Comparison of ENCODE assay signal across 8 cellular contexts in genomic region chr20:46128310-46129151, GRCh38. TPM values are rescaled to one million over a fixed set of nuclear protein-coding genes. Genes with fewer than 3 reads are reported as not detected.
DNase-seq lines count a peak whose midpoint lies in the region; ATAC-seq and TF ChIP-seq lines count a peak whose summit lies in the region.

No MANE protein-coding gene starts in this region.

- no peak overlapping the region for H4K91ac ChIP-seq in trophoblast cell (ENCODE audit: low read depth, low read length)

- no peaks in the 10 kb centered on the region for H3K9me3 ChIP-seq in SK-N-SH
- H3K9me3 ChIP-seq in trophoblast cell (ENCODE audit: insufficient read depth, low read depth, low read length) = no peaks in the 10 kb centered on the region

- no peak overlapping the region for H2BK120ac ChIP-seq in trophoblast cell (ENCODE audit: insufficient read depth, low read length, poor library complexity)

- H3K27me3 ChIP-seq in SK-N-SH (ENCODE audit: insufficient read depth) (peaks cover 30% of the 10 kb centered on the region; the same call in 1 of the 2 replicates), trophoblast cell (ENCODE audit: insufficient read depth, low read length) (no peaks in the 10 kb centered on the region)

- POLR2A ChIA-PET in AG04449 (lab: Yijun Ruan, JAX) = no interaction called here
- POLR2A ChIA-PET in SK-N-SH (lab: Yijun Ruan, JAX) = interaction anchor here (1.0 kb wide), 1 partner anchor 217 kb away, joined by 3 read pairs; no protein-coding TSS in a partner anchor

- H4K12ac ChIP-seq in trophoblast cell (ENCODE audit: low read depth, low read length) = no peak overlapping the region

- H3K27ac ChIP-seq in SK-N-SH (ENCODE audit: low read depth in 2 of 2, low read length in 1 of 2) (no peak overlapping the region), trophoblast cell (ENCODE audit: low read depth, low read length) (no peak overlapping the region)

- H3K79me2 ChIP-seq in SK-N-SH (ENCODE audit: insufficient read depth) (no peaks in the 10 kb centered on the region), trophoblast cell (ENCODE audit: control insufficient read depth, insufficient read depth, low read length, poor library complexity) (no peaks in the 10 kb centered on the region)

- H3K14ac ChIP-seq in trophoblast cell (ENCODE audit: low read length) = no peak overlapping the region

- H3K79me1 ChIP-seq in trophoblast cell (ENCODE audit: low read length) = no peaks in the 10 kb centered on the region

- H3K27me3 Mint-ChIP-seq in type B pancreatic cell = peaks cover 69% of the 10 kb centered on the region

- peaks cover 0 to 9% of the 10 kb centered on the region in 2 experiments; a peak in 1 of 4 replicates for H3K4me1 ChIP-seq in SK-N-SH (ENCODE audit: control insufficient read depth in 1 of 2, insufficient read depth in 2 of 2, low read depth in 1 of 2, low read length in 1 of 2)
- H3K4me1 ChIP-seq in trophoblast cell (ENCODE audit: control insufficient read depth in 1 of 2, insufficient read depth in 2 of 2, low read length in 2 of 2) = no peaks in the 10 kb centered on the region

- TF ChIP-seq EP300 in SK-N-SH (IDR thresholded peaks at IDR 0.05; ENCODE audit: borderline replicate concordance in 1 of 2, low read depth in 1 of 2, low read length in 1 of 2) = no peak

- TF ChIP-seq POLR2A in GM18951 (IDR thresholded peaks at IDR 0.05; ENCODE audit: extremely low read depth, insufficient read depth, insufficient read length) = peak; percentile 15

- CTCF ChIA-PET in AG04449 (lab: Yijun Ruan, JAX) (interaction anchor here (0.9 to 8.1 kb wide), 9 partner anchors 8 to 554 kb away, joined by 3 to 67 read pairs (median 10); partner anchors contain the start of gene ELMO2), SK-N-SH (lab: Yijun Ruan, JAX) (interaction anchor here (0.6 to 8.1 kb wide), 99 partner anchors 9 to 552 kb away, joined by 3 to 347 read pairs (median 5); partner anchors contain the start of genes CDH22 and SLC12A5)

- no peak overlapping the region for H4K8ac ChIP-seq in trophoblast cell (ENCODE audit: low read depth, low read length)

- no peaks in the 10 kb centered on the region for H3F3A ChIP-seq in SK-N-SH (replicated peaks; ENCODE audit: insufficient read depth)

- no peaks in the 10 kb centered on the region for H3K4me1 Mint-ChIP-seq in type B pancreatic cell (ENCODE audit: unreplicated experiment)

- H4K20me1 ChIP-seq in SK-N-SH (ENCODE audit: insufficient read depth) = no peaks in the 10 kb centered on the region

- intact Hi-C loops in left ventricle myocardium superior (cut with micrococcal nuclease) = no loop called here

- no peak overlapping the region for H2BK12ac ChIP-seq in trophoblast cell (ENCODE audit: low read length)

- H3K9me2 ChIP-seq in SK-N-SH = no peaks in the 10 kb centered on the region

- no peaks in the 10 kb centered on the region for H3K9me3 Mint-ChIP-seq in type B pancreatic cell

- no peaks in the 10 kb centered on the region for H3K36me3 ChIP-seq in SK-N-SH (replicated peaks in 1 of 2; ENCODE audit: control insufficient read depth in 1 of 2, insufficient read depth in 2 of 2, low read length in 1 of 2)
- no peaks in the 10 kb centered on the region for H3K36me3 ChIP-seq in trophoblast cell (ENCODE audit: control insufficient read depth in 1 of 2, insufficient read depth in 2 of 2, low read length in 2 of 2)

- WGBS in SK-N-SH (ENCODE audit: low lambda C conversion rate) = 7% methylated on average over 12 of the region's 16 CpGs
- WGBS in trophoblast cell (ENCODE audit: extremely low coverage, insufficient coverage, insufficient read length) = no CpG with 5 or more reads among the region's 16 CpGs

- no peak overlapping the region for H2AK5ac ChIP-seq in trophoblast cell (ENCODE audit: low read length)

- TF ChIP-seq RAD21 in SK-N-SH (IDR thresholded peaks at IDR 0.05; ENCODE audit: low read length) = peak; percentile 77

- in situ Hi-C loops in GM18951 (cut with MboI; ENCODE audit: low sequenced_read_pairs, unreplicated experiment) = no loop called here

- TF ChIP-seq CTCF in AG04449 (IDR thresholded peaks at IDR 0.05; ENCODE audit: insufficient read depth, low read length, missing control alignments) (peak; percentile 59), SK-N-SH (IDR thresholded peaks at IDR 0.05) (peak; percentile 70), type B pancreatic cell (conservative IDR thresholded peaks at IDR 0.05) (peak; percentile 79)

- no peak overlapping the region for H3K4ac ChIP-seq in trophoblast cell (ENCODE audit: low read depth, low read length)

- no peak overlapping the region for H2BK5ac ChIP-seq in trophoblast cell (ENCODE audit: low read depth, low read length, poor library complexity)

- ATAC-seq in left ventricle myocardium superior (peak; percentile 57), HG03139 (IDR thresholded peaks at IDR 0.05; ENCODE audit: unreplicated experiment) (no peak), HG03457 (IDR thresholded peaks at IDR 0.05; ENCODE audit: unreplicated experiment) (no peak)

- H3K27ac Mint-ChIP-seq in type B pancreatic cell = no peak overlapping the region

- H3K4me3 ChIP-seq in AG04449 (ENCODE audit: low read depth, low read length) (no peak overlapping the region), SK-N-SH (ENCODE audit: low read depth in 2 of 2, low read length in 1 of 2) (peak overlapping the region in 1 of 2 experiments; percentile 32; a peak in 2 of 4 replicates), trophoblast cell (ENCODE audit: low read depth, low read length) (no peak overlapping the region)

- H3K9ac ChIP-seq in SK-N-SH (no peak overlapping the region), trophoblast cell (ENCODE audit: low read length) (no peak overlapping the region)

- no peak overlapping the region for H3K18ac ChIP-seq in trophoblast cell (ENCODE audit: low read length)

- H3K23ac ChIP-seq in trophoblast cell (ENCODE audit: low read length) = no peak overlapping the region

- H3K4me2 ChIP-seq in SK-N-SH = no peak overlapping the region
- H3K4me2 ChIP-seq in trophoblast cell (ENCODE audit: low read length) = no peak overlapping the region

- H2AFZ ChIP-seq in SK-N-SH (ENCODE audit: low read depth) (no peak overlapping the region), trophoblast cell (ENCODE audit: insufficient read depth, low read length, poor library complexity) (no peak overlapping the region)

- no peaks in the 10 kb centered on the region for H3K36me3 Mint-ChIP-seq in type B pancreatic cell

- DNase-seq in AG04449 (ENCODE audit: low read depth, low spot score) = no peak
- DNase-seq in SK-N-SH = peak; percentile 89
- DNase-seq in left ventricle myocardium superior = peak; percentile 63
- DNase-seq in type B pancreatic cell (ENCODE audit: extremely low spot score, unreplicated experiment) = no peak
- no peak for DNase-seq in trophoblast cell

- no peak overlapping the region for H3K4me3 Mint-ChIP-seq in type B pancreatic cell

TF ChIP-seq in SK-N-SH, 30 proteins besides CTCF, POLR2A, EP300 and RAD21:
- TF ChIP-seq MXI1 (IDR thresholded peaks at IDR 0.05; ENCODE audit: low read depth, low read length) (no peak), GATA2 (CRISPR knock-in tag; IDR thresholded peaks at IDR 0.05) (no peak), FOSL2 (IDR thresholded peaks at IDR 0.05; ENCODE audit: borderline replicate concordance, low read depth) (no peak), CHD2 (IDR thresholded peaks at IDR 0.05; ENCODE audit: low read length, partially characterized antibody) (no peak), SMC3 (IDR thresholded peaks at IDR 0.05; ENCODE audit: low read depth, low read length) (peak; percentile 51; the same call in 1 of the 2 replicates)

RNA-seq across cellular contexts. Expression of gene CD40, which starts 10.4 kb away (rescaled TPM):
- polyA plus RNA-seq in SK-N-SH (2012; rRNA removed) = not detected in 2 replicates
- 0.01 TPM in 1 of 2 replicates, not detected in the other for polyA plus RNA-seq in SK-N-SH (2012; cell fraction: cytosol; rRNA removed)
- polyA plus RNA-seq in SK-N-SH (2012; cell fraction: nucleus; rRNA removed) = 0.08 TPM in 1 of 2 replicates, not detected in the other
- total RNA-seq in left ventricle myocardium superior (6.7 TPM), type B pancreatic cell (ENCODE audit: low replicate concordance) (0.40 and 1.5 TPM in 2 replicates)
- polyA plus RNA-seq in trophoblast cell (2013) = 4.7 and 5.4 TPM in 2 replicates

RNA-seq across cellular contexts. Expression of gene NCOA5, which starts 38.8 kb away (rescaled TPM):
- 18.6 and 20.4 TPM in 2 replicates for polyA plus RNA-seq in SK-N-SH (2012; rRNA removed)
- polyA plus RNA-seq in SK-N-SH (2012; cell fraction: cytosol; rRNA removed) = 16.2 and 17.0 TPM in 2 replicates
- polyA plus RNA-seq in SK-N-SH (2012; cell fraction: nucleus; rRNA removed) = 26.6 and 31.9 TPM in 2 replicates
- total RNA-seq in left ventricle myocardium superior = 19.4 TPM
- total RNA-seq in type B pancreatic cell (ENCODE audit: low replicate concordance) = 43.5 and 48.6 TPM in 2 replicates
- polyA plus RNA-seq in trophoblast cell (2013) = 19.1 and 19.7 TPM in 2 replicates

Comparison
In these comparisons a context has a peak if more than half of its experiments do, and no peak if none do; other contexts are left out.
1. DNase-seq: peak in SK-N-SH (single experiment) and left ventricle myocardium superior (single experiment); none in AG04449 (single experiment), type B pancreatic cell (single experiment) and trophoblast cell (0 of 2).
2. Peak in every context shown above with its lines, with median percentiles within 50 percentile points of each other: CTCF ChIP-seq.